ENCODE assay signal across 21 cellular contexts in the genomic region with DNA sequence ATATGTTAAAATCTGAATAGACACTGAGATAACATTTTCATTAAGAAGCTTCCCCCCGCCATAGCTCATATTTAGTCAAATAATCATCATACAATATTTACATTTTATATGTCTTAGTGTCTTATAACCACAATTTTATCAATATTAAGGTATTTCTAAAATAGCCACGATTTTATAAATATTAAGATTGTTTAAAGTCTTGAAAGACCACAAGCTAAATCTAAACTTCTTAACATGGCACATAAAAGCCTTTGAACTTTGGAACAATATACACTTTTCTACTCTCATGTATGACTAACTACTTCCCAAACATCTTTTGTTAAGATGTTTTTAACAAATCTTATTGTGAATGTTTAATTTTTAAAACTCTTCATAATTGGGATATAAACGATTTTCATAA. TPM values are rescaled to one million over a fixed set of nuclear protein-coding genes. Genes with fewer than 3 reads are reported as not detected.
DNase-seq lines count a peak whose midpoint lies in the region; ATAC-seq, FAIRE-seq and TF ChIP-seq lines count a peak whose summit lies in the region.
"Had no signal": no experiment of that assay in that cellular context is flagged by ENCODE, and none has a peak within 500 bp of the region (broad histone marks: within the 10 kb centered on the region; RNA-seq: fewer than 3 reads in every experiment).

No MANE protein-coding gene starts in this region.

- H3K27me3 ChIP-seq in H9 (ENCODE audit: insufficient read depth, low read length) (no peaks in the 10 kb centered on the region), Loucy (ENCODE audit: insufficient read depth, low read length, poor library complexity, severe bottlenecking) (no peaks in the 10 kb centered on the region), iPS-15b (ENCODE audit: control insufficient read depth, insufficient read depth, low read length) (no peaks in the 10 kb centered on the region), pancreas (no peaks in the 10 kb centered on the region), endodermal cell (ENCODE audit: control insufficient read depth, insufficient read depth, low read length, poor library complexity, severe bottlenecking) (peaks cover 33% of the 10 kb centered on the region)

- H3K9me3 ChIP-seq in H9 (ENCODE audit: control insufficient read depth, low read depth, low read length) (no peaks in the 10 kb centered on the region), Loucy (ENCODE audit: insufficient read depth, low read depth, low read length) (no peaks in the 10 kb centered on the region), iPS-15b (ENCODE audit: control insufficient read depth, insufficient read depth, low read length) (no peaks in the 10 kb centered on the region), pancreas (no peaks in the 10 kb centered on the region), endodermal cell (ENCODE audit: control insufficient read depth, low read length) (peaks cover 8% of the 10 kb centered on the region)

- no peaks in the 10 kb centered on the region for H3F3A ChIP-seq in Loucy (ENCODE audit: low read depth)

- no peak overlapping the region for H4K8ac ChIP-seq in H9 (replicated peaks; ENCODE audit: insufficient read length, low read depth, low read length)

- H3T11ph ChIP-seq in H9 (ENCODE audit: low read length): no peak overlapping the region

- DNase-seq in H9 (no peak), pancreas (no peak), glutamatergic neuron (no peak), endodermal cell (no peak)
- no peak for DNase-seq in activated CD4-positive, CD25-positive, alpha-beta regulatory T cell treated with anti-CD3 and anti-CD28 coated beads, Interleukin-2, amount 50 U/mL, for 72 hours
- DNase-seq: BE2C, DMS53, GDM1, GM23248, KG1, NCI-H2081, NCI-H2171, NCI-H345, NCI-H524 treated with DMSO at 0.1 percent for 48 hours, Peyer's patch had no signal

- H3K9ac ChIP-seq in H9 (ENCODE audit: extremely low read depth, insufficient read length, low read length) (no peak overlapping the region), Loucy (ENCODE audit: low read depth, low read length, poor library complexity, severe bottlenecking) (no peak overlapping the region), iPS-15b (ENCODE audit: low read depth, low read length) (no peak overlapping the region), endodermal cell (ENCODE audit: extremely low read depth, low read length, poor library complexity, severe bottlenecking) (no peak overlapping the region)
- H3K9ac ChIP-seq: GM23248 had no signal

- H3K4me3 Mint-ChIP-seq in H9 (peak overlapping the region; percentile 83 to 96), glutamatergic neuron (ENCODE audit: unreplicated experiment) (no peak overlapping the region), endodermal cell (no peak overlapping the region)

- no peak overlapping the region for H3K23ac ChIP-seq in H9 (ENCODE audit: insufficient read length, low read depth, low read length)

- H3K9me3 Mint-ChIP-seq in H9: peaks cover 0 to 5% of the 10 kb centered on the region in 2 experiments; a peak in 2 of 5 replicates
- peaks cover 15% of the 10 kb centered on the region for H3K9me3 Mint-ChIP-seq in glutamatergic neuron (ENCODE audit: unreplicated experiment)
- H3K9me3 Mint-ChIP-seq in endodermal cell: peaks cover 9% of the 10 kb centered on the region

- H2BK120ac ChIP-seq in H9 (ENCODE audit: low read depth, low read length, poor library complexity, severe bottlenecking): no peak overlapping the region

- H3K4ac ChIP-seq in H9 (ENCODE audit: low read depth, low read length): no peak overlapping the region

- H3K14ac ChIP-seq in H9 (ENCODE audit: insufficient read depth, low read length): no peak overlapping the region

- no peak for ATAC-seq in pancreas
- ATAC-seq: A549, SK-N-SH treated with all-trans-retinoic acid at 6 μM for 48 hours had no signal

- no peak overlapping the region for H4K5ac ChIP-seq in H9 (ENCODE audit: insufficient read length, low read depth, low read length)

- no peak overlapping the region for H2BK12ac ChIP-seq in H9 (ENCODE audit: insufficient read length, low read depth, low read length)

- no peak overlapping the region for H2AFZ ChIP-seq in H9 (ENCODE audit: low read length)
- H2AFZ ChIP-seq in Loucy (ENCODE audit: low read length): no peak overlapping the region
- H2AFZ ChIP-seq: GM23248 had no signal

- no peak overlapping the region for H2AK5ac ChIP-seq in H9 (ENCODE audit: insufficient read length, low read length)

- H3K27ac ChIP-seq in H9 (ENCODE audit: insufficient read length, low read depth, low read length): no peak overlapping the region
- H3K27ac ChIP-seq in pancreas: no peak overlapping the region
- H3K27ac ChIP-seq in endodermal cell (ENCODE audit: low read depth, low read length): no peak overlapping the region
- H3K27ac ChIP-seq: A549, GM23248, Peyer's patch had no signal

- H3K79me2 ChIP-seq in H9 (ENCODE audit: insufficient read depth, low read length) (peaks cover 32% of the 10 kb centered on the region; the same call in 1 of the 2 replicates), Loucy (ENCODE audit: insufficient read depth, low read length) (peaks cover 34% of the 10 kb centered on the region)

- no peak overlapping the region for H3K4me3 ChIP-seq in Loucy (ENCODE audit: low read length, poor library complexity, severe bottlenecking)
- peak overlapping the region; percentile 76 for H3K4me3 ChIP-seq in iPS-15b (ENCODE audit: low read depth, low read length)
- H3K4me3 ChIP-seq in pancreas: no peak overlapping the region
- H3K4me3 ChIP-seq in endodermal cell (ENCODE audit: low read length): no peak overlapping the region
- H3K4me3 ChIP-seq: A549, GM23248, Peyer's patch had no signal

- peaks cover 30 to 38% (median 36%) of the 10 kb centered on the region in 3 experiments for H3K36me3 Mint-ChIP-seq in H9 (ENCODE audit: insufficient read depth in 1 of 3, low read depth in 3 of 3)
- H3K36me3 Mint-ChIP-seq in glutamatergic neuron (ENCODE audit: unreplicated experiment): peaks cover 7% of the 10 kb centered on the region
- H3K36me3 Mint-ChIP-seq in endodermal cell (ENCODE audit: low read depth): peaks cover 7% of the 10 kb centered on the region

- H2BK20ac ChIP-seq in H9 (ENCODE audit: low read depth, low read length, poor library complexity, severe bottlenecking): no peak overlapping the region

- H4K91ac ChIP-seq in H9 (ENCODE audit: insufficient read length, low read depth, low read length): no peak overlapping the region

- intact Hi-C loops in pancreas (cut with DNase I): no loop called here

- no peaks in the 10 kb centered on the region for H4K20me1 ChIP-seq in H9 (ENCODE audit: control insufficient read depth, insufficient read depth, insufficient read length)
- no peaks in the 10 kb centered on the region for H4K20me1 ChIP-seq in Loucy (ENCODE audit: insufficient read depth, low read length, poor library complexity, severe bottlenecking)

- no peak overlapping the region for H2BK5ac ChIP-seq in H9 (ENCODE audit: insufficient read length, low read length)

- H3K4me2 ChIP-seq in H9 (ENCODE audit: insufficient read depth, insufficient read length, low read length) (no peak overlapping the region), Loucy (ENCODE audit: low read depth, low read length, poor library complexity, severe bottlenecking) (peak overlapping the region; percentile 71)
- H3K4me2 ChIP-seq: A549 had no signal

- H3K27me3 Mint-ChIP-seq in H9 (ENCODE audit: low read depth) (peaks cover 1% of the 10 kb centered on the region; the same call in 1 of the 2 replicates), glutamatergic neuron (ENCODE audit: unreplicated experiment) (peaks cover 4% of the 10 kb centered on the region), endodermal cell (ENCODE audit: insufficient read depth) (peaks cover 34% of the 10 kb centered on the region)

- H3K27ac Mint-ChIP-seq in H9 (peak overlapping the region in 1 of 3 experiments; percentile 70; a peak in 2 of 7 replicates), glutamatergic neuron (ENCODE audit: unreplicated experiment) (no peak overlapping the region), endodermal cell (no peak overlapping the region)

- FAIRE-seq in pancreas (lab: Jason Lieb, UNC): peak; percentile 80
- FAIRE-seq: A549, D721Med, GM18507 had no signal

- H3K18ac ChIP-seq in H9 (ENCODE audit: insufficient read length, low read depth, low read length): no peak overlapping the region

- no CpG with 5 or more reads among the region's 3 CpGs for WGBS in H9 (ENCODE audit: extremely low coverage, insufficient read length, low lambda C conversion rate)
- WGBS in pancreas, 2 donors: 64 to 70% methylated on average over 3 of the region's 3 CpGs
- WGBS in endodermal cell (ENCODE audit: insufficient coverage in 1 of 2, insufficient read length in 1 of 2), 2 experiments: no CpG with 5 or more reads among the region's 3 CpGs

- no peaks in the 10 kb centered on the region for H3K23me2 ChIP-seq in H9 (ENCODE audit: insufficient read length, low read depth, low read length, poor library complexity, severe bottlenecking)

- peaks cover 3% of the 10 kb centered on the region for H3K79me1 ChIP-seq in H9 (ENCODE audit: insufficient read depth, low read depth, low read length, poor library complexity, severe bottlenecking)

- H3K56ac ChIP-seq in H9 (ENCODE audit: insufficient read length, low read depth, low read length): no peak overlapping the region

- H3K9me2 ChIP-seq in Loucy (replicated peaks; ENCODE audit: low read depth, low read length): no peaks in the 10 kb centered on the region

- H3K36me3 ChIP-seq in Loucy (ENCODE audit: insufficient read depth, low read length): no peaks in the 10 kb centered on the region
- no peaks in the 10 kb centered on the region for H3K36me3 ChIP-seq in iPS-15b (ENCODE audit: control insufficient read depth, insufficient read depth, low read length)
- no peaks in the 10 kb centered on the region for H3K36me3 ChIP-seq in pancreas
- no peaks in the 10 kb centered on the region for H3K36me3 ChIP-seq in endodermal cell (ENCODE audit: control insufficient read depth, insufficient read depth, low read length)
- H3K36me3 ChIP-seq: BE2C, Peyer's patch had no signal

- TF ChIP-seq CTCF in H9 (conservative IDR thresholded peaks at IDR 0.05) (no peak), Loucy (conservative IDR thresholded peaks at IDR 0.05; ENCODE audit: low read length) (no peak), pancreas (IDR thresholded peaks at IDR 0.05) (no peak), glutamatergic neuron (IDR thresholded peaks at IDR 0.05; ENCODE audit: partially characterized antibody, unreplicated experiment) (no peak), endodermal cell (conservative IDR thresholded peaks at IDR 0.05) (no peak)

- H2BK15ac ChIP-seq in H9 (ENCODE audit: low read depth, low read length): no peak overlapping the region

- H3K4me1 ChIP-seq in H9 (ENCODE audit: insufficient read depth, low read length) (no peaks in the 10 kb centered on the region; the same call in 1 of the 2 replicates), Loucy (ENCODE audit: insufficient read depth, low read length, poor library complexity, severe bottlenecking) (peaks cover 22% of the 10 kb centered on the region), iPS-15b (ENCODE audit: control insufficient read depth, insufficient read depth, low read length) (peaks cover 2% of the 10 kb centered on the region), pancreas (peaks cover 0 to 3% (median 0%) of the 10 kb centered on the region in 3 donors), endodermal cell (ENCODE audit: control insufficient read depth, insufficient read depth, low read length) (no peaks in the 10 kb centered on the region)
- H3K4me1 ChIP-seq: A549, BE2C, Peyer's patch had no signal

- H3K4me1 Mint-ChIP-seq in H9 (peaks cover 39 to 46% of the 10 kb centered on the region in 2 experiments), glutamatergic neuron (ENCODE audit: low read depth, unreplicated experiment) (peaks cover 19% of the 10 kb centered on the region), endodermal cell (peaks cover 21% of the 10 kb centered on the region)

RNA-seq across cellular contexts. Expression of gene USP44, which starts 6.5 kb away (rescaled TPM):
- total RNA-seq in H9 (2021): 181 and 185 TPM in 2 replicates
- total RNA-seq in pancreas: 1 to 10 TPM; 2.1 to 4.3 (median 2.4) TPM
- 1 to 10 TPM; 2.2 to 2.4 TPM for polyA plus RNA-seq in pancreas
- 2.7 TPM for total RNA-seq in glutamatergic neuron (ENCODE audit: unreplicated experiment)
- 10 to 100 TPM; 17.5 to 30.8 TPM for total RNA-seq in endodermal cell
- 16.9 TPM for polyA plus RNA-seq in endodermal cell (2013, experiment 1 of 2)
- polyA plus RNA-seq in endodermal cell (2013, experiment 2 of 2): 12.0 TPM

Comparison
In these comparisons a context has a peak if more than half of its experiments do, and no peak if none do; other contexts are left out.
1. H3K4me3 Mint-ChIP-seq: peak in H9 (2 of 2); none in glutamatergic neuron (single experiment) and endodermal cell (single experiment).